8 cellular contexts compared by ENCODE assay signal in genomic region chr15:68054658-68055223, GRCh38. TPM values are rescaled to one million over a fixed set of nuclear protein-coding genes. Genes with fewer than 3 reads are reported as not detected.
DNase-seq lines count a peak whose midpoint lies in the region; ATAC-seq, FAIRE-seq and TF ChIP-seq lines count a peak whose summit lies in the region.

No MANE protein-coding gene starts in this region.

- H3K9ac ChIP-seq in colonic mucosa (ENCODE audit: low read depth in 2 of 2, low read length in 2 of 2) (peak overlapping the region; percentile 85 to 94), HepG2 (ENCODE audit: insufficient read depth, low read depth, low read length) (peak overlapping the region; percentile 83)

- H3K9me3 Mint-ChIP-seq in activated B cell treated with CpG ODN at 0.5 μM for 24 hours: peaks cover 2% of the 10 kb centered on the region

- H3K4me3 ChIP-seq in colonic mucosa (peak overlapping the region; percentile 69), HepG2 (replicated peaks in 1 of 3; ENCODE audit: insufficient read depth in 1 of 3, low read depth in 2 of 3, low read length in 3 of 3) (peak overlapping the region; percentile 87 to 100 (median 94))

- H3K27me3 ChIP-seq in colonic mucosa (no peaks in the 10 kb centered on the region), HepG2 (ENCODE audit: control insufficient read depth in 1 of 2, insufficient read depth in 2 of 2, low read length in 2 of 2) (no peaks in the 10 kb centered on the region)

- CTCF ChIA-PET in activated B cell treated with CpG ODN at 0.5 μM for 24 hours (lab: Charles Lee) (interaction anchor here (2.5 kb wide), 1 partner anchor 99 kb away, joined by 14 read pairs; no protein-coding TSS in a partner anchor), HepG2 (lab: Yijun Ruan, JAX; ENCODE audit: low intra/inter-chr PET ratio, low total read pairs) (no interaction called here)

- no TSS peak for BruUV-seq in HepG2 (replicated peaks; lab: Mats Ljungman, UMichigan)

- H3K27ac Mint-ChIP-seq in activated B cell treated with CpG ODN at 0.5 μM for 24 hours: peak overlapping the region; percentile 94

- peaks cover 11% of the 10 kb centered on the region for H3K36me3 Mint-ChIP-seq in activated B cell treated with CpG ODN at 0.5 μM for 24 hours (ENCODE audit: low read depth)

- peaks cover 51% of the 10 kb centered on the region for H3K79me2 ChIP-seq in HepG2 (ENCODE audit: insufficient read depth, low read length)

- peak overlapping the region; percentile 86 for H3K4me2 ChIP-seq in HepG2 (ENCODE audit: low read depth, low read length)

- no peak for TF ChIP-seq POLR2A in HepG2 (IDR thresholded peaks at IDR 0.05; ENCODE audit: insufficient read depth in 1 of 2, low read depth in 2 of 2, low read length in 2 of 2)

- H3K27me3 Mint-ChIP-seq in activated B cell treated with CpG ODN at 0.5 μM for 24 hours: no peaks in the 10 kb centered on the region

- in situ Hi-C loops in HepG2 (cut with HindIII; ENCODE audit: extremely low pct_ligation_motif_present, low pct_unique_long_range_greater_than_20kb): loop anchor here (5.0 kb wide), 1 partner anchor 192 kb away; no protein-coding TSS in a partner anchor

- H3K27ac ChIP-seq in colonic mucosa: peak overlapping the region; percentile 87
- peak overlapping the region; percentile 94 for H3K27ac ChIP-seq in HepG2 (ENCODE audit: extremely low read length, insufficient read depth, low read length)

- TF ChIP-seq EP300 in HepG2 (IDR thresholded peaks at IDR 0.05; ENCODE audit: low read depth in 2 of 2, low read length in 2 of 2) (no peak), HepG2 (CRISPR knock-in tag; IDR thresholded peaks at IDR 0.05; ENCODE audit: borderline replicate concordance) (no peak)

- no peak for FAIRE-seq in HepG2 (lab: Jason Lieb, UNC)

- H3K36me3 ChIP-seq in colonic mucosa (no peaks in the 10 kb centered on the region), HepG2 (replicated peaks in 1 of 2; ENCODE audit: control insufficient read depth in 1 of 2, insufficient read depth in 2 of 2, low read length in 2 of 2) (0 out of 5 replicates have a peak, but pooled peaks cover 0 to 1% of the 10 kb centered on the region in 2 experiments)

- TF ChIP-seq CTCF in activated B cell treated with CpG ODN at 0.5 μM for 24 hours (IDR thresholded peaks at IDR 0.05): no peak
- TF ChIP-seq CTCF in colonic mucosa (IDR thresholded peaks at IDR 0.05): no peak
- no peak for TF ChIP-seq CTCF in HepG2 (CRISPR knock-in tag; IDR thresholded peaks at IDR 0.05)

- no peaks in the 10 kb centered on the region for H3K9me3 ChIP-seq in colonic mucosa
- no peaks in the 10 kb centered on the region for H3K9me3 ChIP-seq in HepG2 (ENCODE audit: low read length)

- H3K4me1 ChIP-seq in colonic mucosa (peaks cover 4% of the 10 kb centered on the region), HepG2 (ENCODE audit: insufficient read depth, low read length) (peaks cover 51% of the 10 kb centered on the region)

- POLR2A ChIA-PET in activated B cell treated with CpG ODN at 0.5 μM for 24 hours (lab: Charles Lee): interaction anchor here (0.6 to 3.2 kb wide), 18 partner anchors 10 to 1550 kb away, joined by 3 to 35 read pairs (median 4); partner anchors contain the start of genes FEM1B and ZWILCH
- POLR2A ChIA-PET in HepG2 (lab: Yijun Ruan, JAX): interaction anchor here (0.8 to 2.0 kb wide), 8 partner anchors 9 to 211 kb away, joined by 3 to 23 read pairs (median 5); no protein-coding TSS in a partner anchor

- H2AFZ ChIP-seq in HepG2 (ENCODE audit: low read length): no peak overlapping the region

- ATAC-seq in GM21737 (IDR thresholded peaks at IDR 0.05; ENCODE audit: unreplicated experiment) (peak; percentile 22), activated B cell treated with CpG ODN at 0.5 μM for 24 hours (ENCODE audit: low read depth) (peak; percentile 2), HepG2 (peak; percentile 79), HG02678 (IDR thresholded peaks at IDR 0.05; ENCODE audit: unreplicated experiment) (no peak)

- TF ChIP-seq RAD21 in HepG2 (CRISPR knock-in tag; IDR thresholded peaks at IDR 0.05): no peak

- peaks cover 32% of the 10 kb centered on the region for H4K20me1 ChIP-seq in HepG2 (ENCODE audit: insufficient read depth, low read length)

- H3K4me1 Mint-ChIP-seq in activated B cell treated with CpG ODN at 0.5 μM for 24 hours: peaks cover 39% of the 10 kb centered on the region

- peak; percentile 85 for DNase-seq in D341Med (ENCODE audit: low spot score)
- DNase-seq in MV-4-11 (lab: John Stamatoyannopoulos, UW): peak; percentile 51
- DNase-seq in activated B cell treated with CpG ODN at 0.5 μM for 24 hours: no peak
- DNase-seq in colonic mucosa: peak; percentile 56
- peak; percentile 44 for DNase-seq in HepG2 (ENCODE audit: low spot score)
- DNase-seq in stimulated activated CD8-positive, alpha-beta memory T cell treated with anti-CD3 and anti-CD28 coated beads, Interleukin-15, amount 100 ng/mL, for 4 hours (ENCODE audit: low read depth in 2 of 2): peak; percentile 9 to 21

- 0% methylated on average over 2 of the region's 32 CpGs for WGBS in HepG2 (ENCODE audit: low lambda C conversion rate)

- intact Hi-C loops in activated B cell treated with CpG ODN at 0.5 μM for 24 hours (cut with micrococcal nuclease): loop anchor here (1.0 to 10.0 kb wide), 10 partner anchors 60 to 987 kb away; partner anchors contain the start of genes MAP2K5, RNU6-1 and SMAD3
- intact Hi-C loops in colonic mucosa (cut with DNase I): loop anchor here (10.0 kb wide), 1 partner anchor 100 kb away; no protein-coding TSS in a partner anchor
- intact Hi-C loops in HepG2 (cut with micrococcal nuclease; ENCODE audit: unreplicated experiment): loop anchor here (2.0 to 10.0 kb wide), 5 partner anchors 44 to 1343 kb away; partner anchors contain the start of gene RNU6-1

- peak overlapping the region; percentile 94 for H3K4me3 Mint-ChIP-seq in activated B cell treated with CpG ODN at 0.5 μM for 24 hours

TF ChIP-seq in HepG2, 621 proteins besides CTCF, POLR2A, EP300 and RAD21 (continues in another document):
- TF ChIP-seq ZNF639 (CRISPR knock-in tag; conservative IDR thresholded peaks at IDR 0.05) (0 out of 2 replicates have a peak, but pooled peaks have one; percentile 4), ZNF563 (CRISPR knock-in tag; IDR thresholded peaks at IDR 0.05) (peak; percentile 40; the same call in 1 of the 2 replicates), FIP1L1 (IDR thresholded peaks at IDR 0.05; ENCODE audit: borderline replicate concordance, insufficient read depth, low read depth, low read length) (0 out of 2 replicates have a peak, but pooled peaks have one; percentile 4), GABPB1 (CRISPR knock-in tag; IDR thresholded peaks at IDR 0.05) (peak; percentile 2; the same call in 1 of the 2 replicates), KMT2A (CRISPR knock-in tag; IDR thresholded peaks at IDR 0.05) (0 out of 2 replicates have a peak, but pooled peaks have one; percentile 50), MTA1 (CRISPR knock-in tag; IDR thresholded peaks at IDR 0.05; ENCODE audit: borderline replicate concordance) (no peak), ELF3 (CRISPR knock-in tag; IDR thresholded peaks at IDR 0.05) (0 out of 2 replicates have a peak, but pooled peaks have one; percentile 15)
- TF ChIP-seq, protein P1, sequence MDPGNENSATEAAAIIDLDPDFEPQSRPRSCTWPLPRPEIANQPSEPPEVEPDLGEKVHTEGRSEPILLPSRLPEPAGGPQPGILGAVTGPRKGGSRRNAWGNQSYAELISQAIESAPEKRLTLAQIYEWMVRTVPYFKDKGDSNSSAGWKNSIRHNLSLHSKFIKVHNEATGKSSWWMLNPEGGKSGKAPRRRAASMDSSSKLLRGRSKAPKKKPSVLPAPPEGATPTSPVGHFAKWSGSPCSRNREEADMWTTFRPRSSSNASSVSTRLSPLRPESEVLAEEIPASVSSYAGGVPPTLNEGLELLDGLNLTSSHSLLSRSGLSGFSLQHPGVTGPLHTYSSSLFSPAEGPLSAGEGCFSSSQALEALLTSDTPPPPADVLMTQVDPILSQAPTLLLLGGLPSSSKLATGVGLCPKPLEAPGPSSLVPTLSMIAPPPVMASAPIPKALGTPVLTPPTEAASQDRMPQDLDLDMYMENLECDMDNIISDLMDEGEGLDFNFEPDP (CRISPR knock-in tag; conservative IDR thresholded peaks at IDR 0.05): 0 out of 2 replicates have a peak, but pooled peaks have one; percentile 41

RNA-seq across cellular contexts. Expression of gene PIAS1, which starts 0.6 kb away (rescaled TPM):
- total RNA-seq in activated B cell treated with CpG ODN at 0.5 μM for 24 hours (47.0 and 56.3 TPM in 2 replicates), colonic mucosa (10 to 100 TPM; 26.6 to 33.0 TPM), HepG2 (2016; rRNA removed; fragmentation: Illumina TruSeq; extraction: Trizol) (20.7 and 23.2 TPM in 2 replicates)
- total RNA-seq in HepG2 (2016; cell fraction: cytosol; rRNA removed; fragmentation: Illumina TruSeq; extraction: Trizol; ENCODE audit: low read depth): 13.3 and 13.7 TPM in 2 replicates
- total RNA-seq in HepG2 (2016; cell fraction: insoluble cytoplasmic fraction; rRNA removed; fragmentation: Illumina TruSeq; extraction: Trizol): 19.2 and 20.9 TPM in 2 replicates
- total RNA-seq in HepG2 (2016; cell fraction: membrane; rRNA removed; fragmentation: Illumina TruSeq; extraction: Trizol): 15.7 and 17.4 TPM in 2 replicates
- total RNA-seq in HepG2 (2016; cell fraction: nucleus; rRNA removed; fragmentation: Illumina TruSeq; extraction: Trizol): 40.8 and 44.2 TPM in 2 replicates
- 27.8 and 33.7 TPM in 2 replicates for polyA plus RNA-seq in HepG2 (2011; rRNA removed)
- 20.2 and 22.2 TPM in 2 replicates for polyA plus RNA-seq in HepG2 (2011; cell fraction: cytosol; rRNA removed)
- 52.0 and 60.6 TPM in 2 replicates for polyA plus RNA-seq in HepG2 (2011; cell fraction: nucleus; rRNA removed)
- polyA plus RNA-seq in HepG2 (2012): 21.4 and 23.7 TPM in 2 replicates
- polyA plus RNA-seq in HepG2 (2016; cell fraction: cytosol; fragmentation: Illumina TruSeq; extraction: Trizol; ENCODE audit: low read depth): 1.9 and 2.4 TPM in 2 replicates
- polyA plus RNA-seq in HepG2 (2016; cell fraction: insoluble cytoplasmic fraction; fragmentation: Illumina TruSeq; extraction: Trizol; ENCODE audit: low read depth): 26.7 and 30.0 TPM in 2 replicates
- polyA plus RNA-seq in HepG2 (2016; cell fraction: membrane; fragmentation: Illumina TruSeq; extraction: Trizol; ENCODE audit: low read depth): 4.2 and 4.8 TPM in 2 replicates
- 25.3 and 26.6 TPM in 2 replicates for polyA plus RNA-seq in HepG2 (2016; cell fraction: nucleus; fragmentation: Illumina TruSeq; extraction: Trizol; ENCODE audit: insufficient read depth, low read depth)
- 79.4 and 97.0 TPM in 2 replicates for polyA minus RNA-seq in HepG2 (2011; rRNA and poly(A)+ RNA removed; ENCODE audit: low replicate concordance)
- 25.3 and 29.3 TPM in 2 replicates for polyA minus RNA-seq in HepG2 (2011; cell fraction: cytosol; rRNA and poly(A)+ RNA removed)
- polyA minus RNA-seq in HepG2 (2011; cell fraction: nucleus; rRNA and poly(A)+ RNA removed): 120 and 122 TPM in 2 replicates
